Comparison of ENCODE assay signal across 16 cellular contexts in the genomic region with DNA sequence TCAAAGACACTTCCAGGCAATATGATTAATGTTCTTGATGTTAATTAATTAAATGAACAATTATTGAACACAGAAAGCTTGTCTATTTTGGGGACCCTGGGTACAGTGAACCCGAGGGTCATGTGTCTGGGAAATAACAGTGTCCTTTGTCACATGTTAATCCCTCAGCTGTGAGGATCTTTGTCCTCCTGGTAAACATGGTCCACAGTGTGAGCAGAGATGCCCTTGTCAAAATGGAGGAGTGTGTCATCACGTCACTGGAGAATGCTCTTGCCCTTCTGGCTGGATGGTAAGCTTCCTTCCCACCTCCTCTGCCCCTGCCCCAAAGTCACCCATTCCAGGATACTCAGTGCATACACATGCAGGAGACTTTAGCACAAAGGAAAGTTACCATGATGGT.
"Had no signal": no experiment of that assay in that cellular context is flagged by ENCODE, and none has a peak within 500 bp of the region (broad histone marks: within the 10 kb centered on the region; RNA-seq: fewer than 3 reads in every experiment).

No MANE protein-coding gene starts in this region.

- H3K36me3 ChIP-seq: gastrocnemius medialis, lower lobe of right lung, neutrophil, pancreas, sigmoid colon, suprapubic skin, thyroid gland had no signal

- DNase-seq: cortex of kidney; effector CD4-positive, alpha-beta T cell; foreskin fibroblast; gastrocnemius medialis; left ventricle myocardium superior; lower lobe of right lung; naive B cell; pancreas; right cardiac atrium; sigmoid colon; stimulated activated CD4-positive, alpha-beta T cell treated with anti-CD3 and anti-CD28 coated beads, Interleukin-4, amount 100 ng/mL, for 4 hours; stimulated activated naive CD8-positive, alpha-beta T cell treated with anti-CD3 and anti-CD28 coated beads, Interleukin-15, Interleukin-2, amounts not matched to agents 100 U/mL and 50 U/mL, for 24 hours; thyroid gland had no signal

- H3K4me3 ChIP-seq: gastrocnemius medialis, lower lobe of right lung, pancreas, sigmoid colon, suprapubic skin, thyroid gland had no signal

- H3K27me3 ChIP-seq: gastrocnemius medialis, neutrophil, pancreas, sigmoid colon, suprapubic skin, thyroid gland had no signal

- FAIRE-seq: keratinocyte, pancreas had no signal
